ENCODE assay signal across 8 cellular contexts in the genomic region with DNA sequence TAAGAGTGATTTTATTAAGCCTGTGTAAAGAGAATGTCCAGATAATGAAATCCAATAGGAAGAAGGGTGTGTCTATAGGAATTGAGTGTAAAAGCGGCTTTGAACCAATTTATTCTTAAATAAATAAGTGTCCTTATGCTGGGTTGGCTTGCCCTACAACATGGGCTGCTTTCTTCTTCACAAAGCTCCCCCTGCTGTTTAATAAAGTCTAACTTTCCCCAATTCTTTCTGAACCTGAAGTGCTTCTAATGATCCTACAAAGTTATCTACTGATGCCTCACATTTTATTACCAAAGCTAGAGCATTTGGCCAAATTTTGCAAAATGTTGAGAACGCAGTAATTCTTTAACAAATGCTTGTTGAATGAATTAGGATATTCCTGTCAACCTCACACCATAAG. TPM values are rescaled to one million over a fixed set of nuclear protein-coding genes. Genes with fewer than 3 reads are reported as not detected.
DNase-seq lines count a peak whose midpoint lies in the region; ATAC-seq and TF ChIP-seq lines count a peak whose summit lies in the region.

No MANE protein-coding gene starts in this region.

- H3K27me3 Mint-ChIP-seq in MCF 10A (ENCODE audit: insufficient read depth, unreplicated experiment) = no peaks in the 10 kb centered on the region
- H3K27me3 Mint-ChIP-seq in stimulated activated naive CD8-positive, alpha-beta T cell treated with anti-CD3 and anti-CD28 coated beads, Interleukin-15, amount 100 ng/mL, for 72 hours = no peaks in the 10 kb centered on the region
- H3K27me3 Mint-ChIP-seq in activated T-helper 1 cell treated with anti-CD3 and anti-CD28 coated beads, Interleukin-12 subunit alpha, Interleukin-12 subunit beta, Interleukin-2, Interleukin-4 antibody, amounts not matched to agents 30 ng/mL and 10 ng/mL and 1 ng/mL, durations not matched to agents 14 hours and 24 hours and 36 hours (ENCODE audit: insufficient read depth) = peaks cover 3% of the 10 kb centered on the region

- BruUV-seq in MCF 10A (replicated peaks; lab: Mats Ljungman, UMichigan) = no TSS peak

- POLR2A ChIA-PET in MCF 10A (lab: Yijun Ruan, JAX) = interaction anchor here (1.1 to 1.2 kb wide), 2 partner anchors 52 to 210 kb away, joined by 4 to 5 read pairs; partner anchors contain the start of gene TBC1D7

- ATAC-seq in GM19395 (IDR thresholded peaks at IDR 0.05; ENCODE audit: unreplicated experiment) (no peak), GM19351 (IDR thresholded peaks at IDR 0.05; ENCODE audit: unreplicated experiment) (no peak)
- ATAC-seq in stimulated activated naive CD8-positive, alpha-beta T cell treated with anti-CD3 and anti-CD28 coated beads, Interleukin-15, amount 100 ng/mL, for 72 hours = no peak

- no peak overlapping the region for H3K4me3 Mint-ChIP-seq in MCF 10A (ENCODE audit: unreplicated experiment)
- no peak overlapping the region for H3K4me3 Mint-ChIP-seq in stimulated activated naive CD8-positive, alpha-beta T cell treated with anti-CD3 and anti-CD28 coated beads, Interleukin-15, amount 100 ng/mL, for 72 hours
- H3K4me3 Mint-ChIP-seq in activated T-helper 1 cell treated with anti-CD3 and anti-CD28 coated beads, Interleukin-12 subunit alpha, Interleukin-12 subunit beta, Interleukin-2, Interleukin-4 antibody, amounts not matched to agents 30 ng/mL and 10 ng/mL and 1 ng/mL, durations not matched to agents 14 hours and 24 hours and 36 hours = no peak overlapping the region

- DNase-seq in Daoy (ENCODE audit: low read depth) = peak; percentile 34
- peak; percentile 33 for DNase-seq in LoVo (ENCODE audit: low spot score)
- peak; percentile 58 for DNase-seq in MCF 10A (ENCODE audit: unreplicated experiment)
- peak; percentile 69 for DNase-seq in left kidney (ENCODE audit: low read depth, low spot score)
- DNase-seq in stimulated activated naive CD8-positive, alpha-beta T cell treated with anti-CD3 and anti-CD28 coated beads, Interleukin-15, amount 100 ng/mL, for 72 hours = no peak
- DNase-seq in activated T-helper 1 cell treated with anti-CD3 and anti-CD28 coated beads, Interleukin-12 subunit alpha, Interleukin-12 subunit beta, Interleukin-2, Interleukin-4 antibody, amounts not matched to agents 30 ng/mL and 10 ng/mL and 1 ng/mL, durations not matched to agents 14 hours and 24 hours and 36 hours (ENCODE audit: low spot score) = no peak

- peak; percentile 35 for TF ChIP-seq CTCF in MCF 10A (IDR thresholded peaks at IDR 0.05; ENCODE audit: unreplicated experiment)

- no peaks in the 10 kb centered on the region for H3K4me1 Mint-ChIP-seq in MCF 10A (ENCODE audit: insufficient read depth, unreplicated experiment)
- H3K4me1 Mint-ChIP-seq in stimulated activated naive CD8-positive, alpha-beta T cell treated with anti-CD3 and anti-CD28 coated beads, Interleukin-15, amount 100 ng/mL, for 72 hours = no peaks in the 10 kb centered on the region
- no peaks in the 10 kb centered on the region for H3K4me1 Mint-ChIP-seq in activated T-helper 1 cell treated with anti-CD3 and anti-CD28 coated beads, Interleukin-12 subunit alpha, Interleukin-12 subunit beta, Interleukin-2, Interleukin-4 antibody, amounts not matched to agents 30 ng/mL and 10 ng/mL and 1 ng/mL, durations not matched to agents 14 hours and 24 hours and 36 hours (ENCODE audit: low read depth)

- H3K36me3 Mint-ChIP-seq in MCF 10A (ENCODE audit: insufficient read depth, unreplicated experiment) = no peaks in the 10 kb centered on the region
- no peaks in the 10 kb centered on the region for H3K36me3 Mint-ChIP-seq in activated T-helper 1 cell treated with anti-CD3 and anti-CD28 coated beads, Interleukin-12 subunit alpha, Interleukin-12 subunit beta, Interleukin-2, Interleukin-4 antibody, amounts not matched to agents 30 ng/mL and 10 ng/mL and 1 ng/mL, durations not matched to agents 14 hours and 24 hours and 36 hours (ENCODE audit: low read depth)

- no peak overlapping the region for H3K27ac Mint-ChIP-seq in MCF 10A (ENCODE audit: low read depth, unreplicated experiment)
- H3K27ac Mint-ChIP-seq in stimulated activated naive CD8-positive, alpha-beta T cell treated with anti-CD3 and anti-CD28 coated beads, Interleukin-15, amount 100 ng/mL, for 72 hours = no peak overlapping the region
- no peak overlapping the region for H3K27ac Mint-ChIP-seq in activated T-helper 1 cell treated with anti-CD3 and anti-CD28 coated beads, Interleukin-12 subunit alpha, Interleukin-12 subunit beta, Interleukin-2, Interleukin-4 antibody, amounts not matched to agents 30 ng/mL and 10 ng/mL and 1 ng/mL, durations not matched to agents 14 hours and 24 hours and 36 hours

- CTCF ChIA-PET in MCF 10A (lab: Yijun Ruan, JAX) = interaction anchor here (0.6 to 2.8 kb wide), 19 partner anchors 14 to 625 kb away, joined by 3 to 17 read pairs (median 4); partner anchors contain the start of gene SIRT5

- H3K9me3 Mint-ChIP-seq in MCF 10A (ENCODE audit: unreplicated experiment) = no peaks in the 10 kb centered on the region
- no peaks in the 10 kb centered on the region for H3K9me3 Mint-ChIP-seq in stimulated activated naive CD8-positive, alpha-beta T cell treated with anti-CD3 and anti-CD28 coated beads, Interleukin-15, amount 100 ng/mL, for 72 hours
- H3K9me3 Mint-ChIP-seq in activated T-helper 1 cell treated with anti-CD3 and anti-CD28 coated beads, Interleukin-12 subunit alpha, Interleukin-12 subunit beta, Interleukin-2, Interleukin-4 antibody, amounts not matched to agents 30 ng/mL and 10 ng/mL and 1 ng/mL, durations not matched to agents 14 hours and 24 hours and 36 hours = no peaks in the 10 kb centered on the region

- intact Hi-C loops in MCF 10A (cut with micrococcal nuclease) = loop anchor here (1.0 to 10.0 kb wide), 4 partner anchors 51 to 623 kb away; partner anchors contain the start of gene GFOD1
- intact Hi-C loops in activated T-helper 1 cell treated with anti-CD3 and anti-CD28 coated beads, Interleukin-12 subunit alpha, Interleukin-12 subunit beta, Interleukin-2, Interleukin-4 antibody, amounts not matched to agents 30 ng/mL and 10 ng/mL and 1 ng/mL, durations not matched to agents 14 hours and 24 hours and 36 hours (cut with micrococcal nuclease) = loop anchor here (1.0 to 5.0 kb wide), 2 partner anchors 81 to 202 kb away; no protein-coding TSS in a partner anchor

RNA-seq across cellular contexts. Expression of gene SIRT5, which starts 36.3 kb away (rescaled TPM):
- total RNA-seq in Daoy (2014; rRNA removed; shearing (Covaris generic)) = 12.1 and 12.6 TPM in 2 replicates
- 12.8 and 13.2 TPM in 2 replicates for total RNA-seq in MCF 10A (2022)
- total RNA-seq in activated T-helper 1 cell treated with anti-CD3 and anti-CD28 coated beads, Interleukin-12 subunit alpha, Interleukin-12 subunit beta, Interleukin-2, Interleukin-4 antibody, amounts not matched to agents 30 ng/mL and 10 ng/mL and 1 ng/mL, durations not matched to agents 14 hours and 24 hours and 36 hours = 8.4 and 10.1 TPM in 2 replicates

RNA-seq across cellular contexts. Expression of gene GFOD1, which starts 50.7 kb away (rescaled TPM):
- 4.5 and 6.3 TPM in 2 replicates for total RNA-seq in Daoy (2014; rRNA removed; shearing (Covaris generic))
- 7.1 and 9.5 TPM in 2 replicates for total RNA-seq in MCF 10A (2022)
- 12.4 and 13.6 TPM in 2 replicates for total RNA-seq in activated T-helper 1 cell treated with anti-CD3 and anti-CD28 coated beads, Interleukin-12 subunit alpha, Interleukin-12 subunit beta, Interleukin-2, Interleukin-4 antibody, amounts not matched to agents 30 ng/mL and 10 ng/mL and 1 ng/mL, durations not matched to agents 14 hours and 24 hours and 36 hours

Comparison
In these comparisons a context has a peak if more than half of its experiments do, and no peak if none do; other contexts are left out.
1. DNase-seq: peak in Daoy (single experiment), LoVo (single experiment), MCF 10A (single experiment) and left kidney (single experiment); none in stimulated activated naive CD8-positive, alpha-beta T cell treated with anti-CD3 and anti-CD28 coated beads, Interleukin-15, amount 100 ng/mL, for 72 hours (0 of 2) and activated T-helper 1 cell treated with anti-CD3 and anti-CD28 coated beads, Interleukin-12 subunit alpha, Interleukin-12 subunit beta, Interleukin-2, Interleukin-4 antibody, amounts not matched to agents 30 ng/mL and 10 ng/mL and 1 ng/mL, durations not matched to agents 14 hours and 24 hours and 36 hours (single experiment).